Comparison of ENCODE assay signal across 8 cellular contexts in genomic region chr12:120469450-120470149, GRCh38. TPM values are rescaled to one million over a fixed set of nuclear protein-coding genes. Genes with fewer than 3 reads are reported as not detected.
DNase-seq lines count a peak whose midpoint lies in the region; ATAC-seq and TF ChIP-seq lines count a peak whose summit lies in the region.

A gene with protein sequence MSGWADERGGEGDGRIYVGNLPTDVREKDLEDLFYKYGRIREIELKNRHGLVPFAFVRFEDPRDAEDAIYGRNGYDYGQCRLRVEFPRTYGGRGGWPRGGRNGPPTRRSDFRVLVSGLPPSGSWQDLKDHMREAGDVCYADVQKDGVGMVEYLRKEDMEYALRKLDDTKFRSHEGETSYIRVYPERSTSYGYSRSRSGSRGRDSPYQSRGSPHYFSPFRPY (minus strand): TSS chr12:120469748. CDS start chr12:120469609, 139 bp downstream.

- peaks cover 28% of the 10 kb centered on the region for H3K36me3 ChIP-seq in HUES48 (ENCODE audit: control insufficient read depth, insufficient read depth, low read length)
- H3K36me3 ChIP-seq in NT2/D1 (ENCODE audit: insufficient read depth, insufficient read length, low read length): peaks cover 38% of the 10 kb centered on the region

- DNase-seq in Caki2 (ENCODE audit: low read depth): peak; percentile 93
- peak; percentile 97 for DNase-seq in NT2/D1 (ENCODE audit: low read depth, low spot score)
- peak; percentile 82 for DNase-seq in activated CD8-positive, alpha-beta memory T cell treated with anti-CD3 and anti-CD28 coated beads, Interleukin-2, amount 50 U/mL, for 1 hour (ENCODE audit: extremely low read depth)
- DNase-seq in mesothelial cell of epicardium (ENCODE audit: low spot score in 2 of 2, unreplicated experiment in 2 of 2): peak; percentile 94 to 98
- DNase-seq in stimulated activated CD8-positive, alpha-beta memory T cell treated with anti-CD3 and anti-CD28 coated beads, Interleukin-15, amount 100 ng/mL, for 48 hours (ENCODE audit: low read depth in 2 of 2): peak; percentile 95 to 96

- H3K4me1 Mint-ChIP-seq in mesothelial cell of epicardium: peaks cover 43% of the 10 kb centered on the region

- peak within 1 kb of the TSS; percentile 87 for H3K4me3 Mint-ChIP-seq in mesothelial cell of epicardium

- peak; percentile 83 for TF ChIP-seq CTCF in mesothelial cell of epicardium (IDR thresholded peaks at IDR 0.05; ENCODE audit: unreplicated experiment)

- H3K9me3 ChIP-seq in HUES48 (ENCODE audit: control insufficient read depth, insufficient read depth, low read length) (no peaks in the 10 kb centered on the region), NT2/D1 (ENCODE audit: insufficient read depth, low read length) (no peaks in the 10 kb centered on the region)

- H3K27me3 ChIP-seq in HUES48 (ENCODE audit: control insufficient read depth, insufficient read depth, low read length) (no peaks in the 10 kb centered on the region), NT2/D1 (ENCODE audit: insufficient read depth, insufficient read length) (no peaks in the 10 kb centered on the region)

- no peaks in the 10 kb centered on the region for H3K27me3 Mint-ChIP-seq in mesothelial cell of epicardium (ENCODE audit: low read depth)

- no peaks in the 10 kb centered on the region for H3K9me3 Mint-ChIP-seq in mesothelial cell of epicardium

- peaks cover 12% of the 10 kb centered on the region for H3K36me3 Mint-ChIP-seq in mesothelial cell of epicardium

- peak; percentile 89 for ATAC-seq in GM21390 (IDR thresholded peaks at IDR 0.05; ENCODE audit: unreplicated experiment)

- H3K27ac ChIP-seq in HUES48 (ENCODE audit: low read depth, low read length): peak within 1 kb of the TSS; percentile 96

- peaks cover 7% of the 10 kb centered on the region; the same call in 1 of the 2 replicates for H3K4me1 ChIP-seq in HUES48 (ENCODE audit: control insufficient read depth, insufficient read depth, low read length)
- peaks cover 5% of the 10 kb centered on the region for H3K4me1 ChIP-seq in NT2/D1 (ENCODE audit: insufficient read depth, insufficient read length)

- H3K27ac Mint-ChIP-seq in mesothelial cell of epicardium: peak within 1 kb of the TSS; percentile 98

- in situ Hi-C loops in Caki2 (cut with HindIII; ENCODE audit: low pct_unique_long_range_greater_than_20kb, low sequenced_read_pairs) (no loop called here), endometrial microvascular endothelial cells (cut with HindIII; ENCODE audit: inconsistent ontology term, low pct_unique_long_range_greater_than_20kb, low sequenced_read_pairs) (no loop called here)

- H3K4me3 ChIP-seq in HUES48 (ENCODE audit: low read depth, low read length) (peak within 1 kb of the TSS; percentile 72), NT2/D1 (ENCODE audit: insufficient read length, low read depth) (peak within 1 kb of the TSS; percentile 100)

- H3K9ac ChIP-seq in HUES48 (ENCODE audit: low read depth, low read length) (peak within 1 kb of the TSS; percentile 91), NT2/D1 (ENCODE audit: insufficient read length, low read depth) (peak within 1 kb of the TSS; percentile 100)

RNA-seq across cellular contexts. Expression of the gene that starts here (rescaled TPM):
- total RNA-seq in Caki2 (2014; rRNA removed; shearing (Covaris generic); ENCODE audit: low replicate concordance): 336 and 419 TPM in 2 replicates
- total RNA-seq in endometrial microvascular endothelial cells (ENCODE audit: inconsistent ontology term) (90.3 TPM), mesothelial cell of epicardium (197 to 203 TPM (median 199 TPM) in 3 replicates)

Comparison
In these comparisons a context has a peak if more than half of its experiments do, and no peak if none do; other contexts are left out.
1. Peak in every context shown above with its lines: DNase-seq, ATAC-seq, H3K4me3 ChIP-seq and H3K27ac ChIP-seq.